In genomic region chr7:155204744-155205367, GRCh38 we compare ENCODE assay signal across 1 cellular context.
TF ChIP-seq lines count a peak whose summit lies in the region.

No MANE protein-coding gene starts in this region.

TF ChIP-seq in GM23338, 12 proteins besides CTCF, POLR2A, EP300 and RAD21 (continued from another document):
- TF ChIP-seq ETS1 (IDR thresholded peaks at IDR 0.05) (no peak), ZNF462 (CRISPR knock-in tag; IDR thresholded peaks at IDR 0.05) (no peak), EZH2 (IDR thresholded peaks at IDR 0.05; ENCODE audit: low read depth, unreplicated experiment) (no peak), REST (IDR thresholded peaks at IDR 0.05; ENCODE audit: unreplicated experiment) (no peak), NANOG (IDR thresholded peaks at IDR 0.05; ENCODE audit: borderline replicate concordance) (no peak), EZH2phosphoT487 (IDR thresholded peaks at IDR 0.05; ENCODE audit: unreplicated experiment) (no peak)
